In the genomic region with DNA sequence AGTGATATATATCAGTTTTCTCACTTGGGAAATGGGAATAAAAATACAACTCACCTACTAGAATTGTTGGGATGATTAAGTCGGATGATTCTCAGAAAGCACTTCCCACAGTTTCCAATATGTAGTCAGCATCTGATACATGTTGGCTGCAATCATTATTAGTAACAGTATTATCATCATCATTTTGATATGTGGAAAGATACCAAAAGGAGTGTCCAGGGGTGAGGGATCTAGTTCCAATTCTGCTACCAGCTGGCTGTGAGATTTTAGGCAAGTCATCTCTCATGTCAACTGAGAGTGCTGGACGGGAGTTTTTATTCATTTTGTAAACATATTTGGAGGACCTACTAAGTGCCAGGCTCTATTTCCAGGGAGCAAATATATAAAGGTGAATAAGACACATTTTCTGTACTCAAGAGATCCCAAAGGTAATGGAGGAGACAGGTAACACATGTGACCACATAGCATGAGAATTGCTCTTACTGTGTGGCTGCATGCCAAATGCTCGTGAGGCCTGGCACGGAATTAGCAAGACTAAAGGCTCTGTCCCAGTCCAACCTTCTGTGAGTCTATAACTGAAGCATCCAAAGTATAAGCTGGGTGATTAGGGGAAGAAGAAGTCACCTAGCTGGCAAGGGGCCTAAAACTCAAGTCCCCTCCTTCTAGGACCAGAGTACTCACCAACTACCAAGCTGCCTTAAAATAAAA, we compare ENCODE assay signal across 23 cellular contexts.
A peak's percentile ranks its signal among the peaks of the same experiment; 100 is the strongest.
DNase-seq lines count a peak whose midpoint lies in the region; FAIRE-seq and TF ChIP-seq lines count a peak whose summit lies in the region.
"Had no signal": no experiment of that assay in that cellular context is flagged by ENCODE, and none has a peak within 500 bp of the region (broad histone marks: within the 10 kb centered on the region; RNA-seq: fewer than 3 reads in every experiment).

No MANE protein-coding gene starts in this region.

- DNase-seq in GM23248 (peak; percentile 42), NCI-H2029 (lab: John Stamatoyannopoulos, UW) (peak; percentile 38), ascending aorta (ENCODE audit: low spot score in 2 of 2) (no peak), kidney tubule cell (ENCODE audit: low spot score) (peak; percentile 68), smooth muscle cell (lab: John Stamatoyannopoulos, UW; ENCODE audit: unreplicated experiment) (no peak), H54 (ENCODE audit: insufficient read length, low spot score) (no peak), islet precursor cell (no peak)
- no peak for DNase-seq in activated T-helper 2 cell treated with anti-CD3 and anti-CD28 coated beads, Interferon-gamma antibody, Interleukin-2, Interleukin-4, amounts not matched to agents 10 μg/mL and 5 μg/mL and 100 μg/mL, durations not matched to agents 14 hours and 24 hours and 36 hours (ENCODE audit: low spot score)
- DNase-seq: activated CD4-positive, alpha-beta T cell treated with anti-CD3 and anti-CD28 coated beads for 48 hours; activated effector memory CD4-positive, alpha-beta T cell treated with Interleukin-2 at 50 U/mL for 16 hours; CD8-positive, alpha-beta memory T cell; cerebellar nuclear complex; effector memory CD8-positive, alpha-beta T cell; immature natural killer cell; mesenchymal stem cell; naive B cell; NCI-H510A; ovary; SHP77; stimulated activated CD4-positive, alpha-beta T cell treated with anti-CD3 and anti-CD28 coated beads, Interleukin-1b, Interleukin-23, amount 100 ng/mL, for 48 hours; stimulated activated naive CD4-positive, alpha-beta T cell; trophoblast cell had no signal

- no peak for FAIRE-seq in H54 (lab: Jason Lieb, UNC)
- FAIRE-seq: K562 had no signal

- TF ChIP-seq CTCF in ascending aorta (IDR thresholded peaks at IDR 0.05) (no peak), smooth muscle cell (IDR thresholded peaks at IDR 0.05; ENCODE audit: borderline replicate concordance, insufficient read depth, poor library complexity, severe bottlenecking) (no peak)

- no peaks in the 10 kb centered on the region for H3K36me3 Mint-ChIP-seq in activated T-helper 2 cell treated with anti-CD3 and anti-CD28 coated beads, Interferon-gamma antibody, Interleukin-2, Interleukin-4, amounts not matched to agents 10 μg/mL and 5 μg/mL and 100 μg/mL, durations not matched to agents 14 hours and 24 hours and 36 hours (ENCODE audit: low read depth)
- H3K36me3 Mint-ChIP-seq: CD8-positive, alpha-beta memory T cell; immature natural killer cell; naive B cell had no signal

- H3K27ac ChIP-seq in GM23248 (no peak overlapping the region), ascending aorta (peak overlapping the region; percentile 68 to 81), smooth muscle cell (ENCODE audit: low read depth) (no peak overlapping the region)
- H3K27ac ChIP-seq: ovary had no signal

- 25 to 34% methylated on average over 4 of the region's 4 CpGs for WGBS in GM23248 (ENCODE audit: low coverage in 1 of 2, low lambda C conversion rate in 2 of 2, missing lambda C conversion rate in 2 of 2), 2 experiments
- 86% methylated on average over 4 of the region's 4 CpGs for WGBS in smooth muscle cell (ENCODE audit: low lambda C conversion rate)

- TF ChIP-seq POLR2A in H54 (IDR thresholded peaks at IDR 0.05; ENCODE audit: low read depth, low read length): no peak

- H3K4me1 ChIP-seq in GM23248 (ENCODE audit: insufficient read depth) (peaks cover 24% of the 10 kb centered on the region), ascending aorta (peaks cover 0 to 36% of the 10 kb centered on the region in 2 donors), smooth muscle cell (ENCODE audit: low read depth) (no peaks in the 10 kb centered on the region)

- no peaks in the 10 kb centered on the region for H3K9me3 Mint-ChIP-seq in activated T-helper 2 cell treated with anti-CD3 and anti-CD28 coated beads, Interferon-gamma antibody, Interleukin-2, Interleukin-4, amounts not matched to agents 10 μg/mL and 5 μg/mL and 100 μg/mL, durations not matched to agents 14 hours and 24 hours and 36 hours

- no peak overlapping the region for H3K4me3 ChIP-seq in GM23248
- H3K4me3 ChIP-seq in ascending aorta: no peak overlapping the region
- no peak overlapping the region for H3K4me3 ChIP-seq in smooth muscle cell
- H3K4me3 ChIP-seq: K562, ovary had no signal

- no peak overlapping the region for H2AFZ ChIP-seq in GM23248
- H2AFZ ChIP-seq in smooth muscle cell (ENCODE audit: low read depth): no peak overlapping the region

- no peak overlapping the region for H3K9ac ChIP-seq in GM23248
- H3K9ac ChIP-seq in smooth muscle cell (ENCODE audit: low read depth): no peak overlapping the region

- no peaks in the 10 kb centered on the region for H3K9me2 ChIP-seq in GM23248 (ENCODE audit: insufficient read depth)

- no peaks in the 10 kb centered on the region for H3K79me2 ChIP-seq in GM23248 (ENCODE audit: insufficient read depth)
- no peaks in the 10 kb centered on the region for H3K79me2 ChIP-seq in smooth muscle cell (ENCODE audit: low read depth)

- H3F3A ChIP-seq in GM23248 (ENCODE audit: insufficient read depth) (peaks cover 17% of the 10 kb centered on the region; the same call in 1 of the 2 replicates), smooth muscle cell (ENCODE audit: low read depth) (no peaks in the 10 kb centered on the region)

- intact Hi-C loops in ascending aorta (cut with DNase I): loop anchor here (2.0 to 5.0 kb wide), 3 partner anchors 55 to 329 kb away; no protein-coding TSS in a partner anchor
- intact Hi-C loops in activated T-helper 2 cell treated with anti-CD3 and anti-CD28 coated beads, Interferon-gamma antibody, Interleukin-2, Interleukin-4, amounts not matched to agents 10 μg/mL and 5 μg/mL and 100 μg/mL, durations not matched to agents 14 hours and 24 hours and 36 hours (cut with micrococcal nuclease): no loop called here

- H3K27me3 ChIP-seq in GM23248 (replicated peaks; ENCODE audit: insufficient read depth) (no peaks in the 10 kb centered on the region), ascending aorta (no peaks in the 10 kb centered on the region), smooth muscle cell (ENCODE audit: low read depth) (no peaks in the 10 kb centered on the region)
- H3K27me3 ChIP-seq: ovary had no signal

- H3K36me3 ChIP-seq in GM23248 (ENCODE audit: low read depth) (no peaks in the 10 kb centered on the region), ascending aorta (no peaks in the 10 kb centered on the region), smooth muscle cell (ENCODE audit: low read depth) (no peaks in the 10 kb centered on the region)
- H3K36me3 ChIP-seq: ovary had no signal

- H3K9me3 ChIP-seq in GM23248 (ENCODE audit: low read depth): no peaks in the 10 kb centered on the region
- no peaks in the 10 kb centered on the region for H3K9me3 ChIP-seq in ascending aorta
- H3K9me3 ChIP-seq in smooth muscle cell (replicated peaks; ENCODE audit: low read depth): no peaks in the 10 kb centered on the region
- H3K9me3 ChIP-seq: ovary had no signal

- no peaks in the 10 kb centered on the region for H3K4me1 Mint-ChIP-seq in activated T-helper 2 cell treated with anti-CD3 and anti-CD28 coated beads, Interferon-gamma antibody, Interleukin-2, Interleukin-4, amounts not matched to agents 10 μg/mL and 5 μg/mL and 100 μg/mL, durations not matched to agents 14 hours and 24 hours and 36 hours (ENCODE audit: low read depth)
- H3K4me1 Mint-ChIP-seq: CD8-positive, alpha-beta memory T cell; immature natural killer cell; naive B cell had no signal

- in situ Hi-C loops in GM23248 (cut with MboI): no loop called here

- H4K20me1 ChIP-seq in GM23248 (ENCODE audit: insufficient read depth) (no peaks in the 10 kb centered on the region), smooth muscle cell (ENCODE audit: low read depth) (no peaks in the 10 kb centered on the region)

- no peak overlapping the region for H3K4me3 Mint-ChIP-seq in activated T-helper 2 cell treated with anti-CD3 and anti-CD28 coated beads, Interferon-gamma antibody, Interleukin-2, Interleukin-4, amounts not matched to agents 10 μg/mL and 5 μg/mL and 100 μg/mL, durations not matched to agents 14 hours and 24 hours and 36 hours (ENCODE audit: low read depth)
- H3K4me3 Mint-ChIP-seq: CD8-positive, alpha-beta memory T cell; effector memory CD8-positive, alpha-beta T cell; immature natural killer cell; naive B cell had no signal

- H3K4me2 ChIP-seq in GM23248 (ENCODE audit: unreplicated experiment) (no peak overlapping the region), smooth muscle cell (no peak overlapping the region)

- H3K27ac Mint-ChIP-seq in activated T-helper 2 cell treated with anti-CD3 and anti-CD28 coated beads, Interferon-gamma antibody, Interleukin-2, Interleukin-4, amounts not matched to agents 10 μg/mL and 5 μg/mL and 100 μg/mL, durations not matched to agents 14 hours and 24 hours and 36 hours: no peak overlapping the region
- H3K27ac Mint-ChIP-seq: CD8-positive, alpha-beta memory T cell; effector memory CD8-positive, alpha-beta T cell; immature natural killer cell; naive B cell had no signal

- H3K27me3 Mint-ChIP-seq in activated T-helper 2 cell treated with anti-CD3 and anti-CD28 coated beads, Interferon-gamma antibody, Interleukin-2, Interleukin-4, amounts not matched to agents 10 μg/mL and 5 μg/mL and 100 μg/mL, durations not matched to agents 14 hours and 24 hours and 36 hours (ENCODE audit: low read depth): no peaks in the 10 kb centered on the region
- H3K27me3 Mint-ChIP-seq: effector memory CD8-positive, alpha-beta T cell; naive B cell had no signal

Comparison
In these comparisons a context has a peak if more than half of its experiments do, and no peak if none do; other contexts are left out.
1. DNase-seq: peak in GM23248 (single experiment), NCI-H2029 (single experiment) and kidney tubule cell (single experiment); none in ascending aorta (0 of 2), smooth muscle cell (single experiment), H54 (single experiment), activated T-helper 2 cell treated with anti-CD3 and anti-CD28 coated beads, Interferon-gamma antibody, Interleukin-2, Interleukin-4, amounts not matched to agents 10 μg/mL and 5 μg/mL and 100 μg/mL, durations not matched to agents 14 hours and 24 hours and 36 hours (single experiment) and islet precursor cell (single experiment).
2. H3K27ac ChIP-seq: peak in ascending aorta (2 of 2); none in GM23248 (single experiment) and smooth muscle cell (single experiment).